21 cellular contexts compared by ENCODE assay signal in the genomic region with DNA sequence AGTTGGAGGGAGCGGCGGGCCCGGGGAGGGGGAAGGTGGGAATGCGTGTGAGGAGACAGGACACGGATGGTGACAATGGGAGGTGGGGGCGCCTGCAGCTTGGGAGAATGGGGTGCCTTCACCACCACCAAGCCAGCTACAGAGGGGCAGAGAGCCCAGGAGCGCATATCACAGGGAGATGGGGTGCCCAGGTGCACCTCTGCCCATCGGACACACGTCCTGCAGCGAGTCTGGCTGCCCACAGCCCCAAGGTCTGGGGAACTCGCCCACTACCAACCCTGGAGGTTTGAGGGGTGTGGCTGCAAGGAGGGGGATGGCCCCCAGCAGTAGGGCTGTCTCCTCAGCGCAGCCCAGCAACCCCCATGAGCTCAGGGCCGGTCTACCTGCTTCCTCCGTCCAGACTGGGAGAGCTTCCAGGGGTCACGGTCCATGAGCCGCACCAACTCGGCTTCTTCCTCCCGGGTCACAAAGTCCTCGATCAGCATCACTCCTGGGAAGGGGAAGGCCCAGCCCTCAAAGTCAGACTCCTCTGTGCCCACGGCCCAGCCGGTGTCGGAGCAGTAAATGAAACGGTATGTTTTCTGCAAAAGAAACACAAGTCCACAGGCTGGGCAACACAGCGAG.
"Had no signal": no experiment of that assay in that cellular context is flagged by ENCODE, and none has a peak within 500 bp of the region (broad histone marks: within the 10 kb centered on the region; RNA-seq: fewer than 3 reads in every experiment).

No MANE protein-coding gene starts in this region.

- H2AFZ ChIP-seq: neural progenitor cell had no signal

- DNase-seq: effector memory CD8-positive, alpha-beta T cell; gastrocnemius medialis; left lung; mammary epithelial cell; mesendoderm; midbrain; naive thymus-derived CD4-positive, alpha-beta T cell; sigmoid colon; stimulated activated CD4-positive, alpha-beta T cell treated with anti-CD3 and anti-CD28 coated beads, Interleukin-2, amount 100 ng/mL, for 24 hours; stimulated activated CD4-positive, alpha-beta T cell treated with anti-CD3 and anti-CD28 coated beads, Interleukin-4, amount 100 ng/mL, for 24 hours; transverse colon; upper lobe of right lung; uterus had no signal

- H3K9ac ChIP-seq: neural progenitor cell had no signal

- H3K9me3 ChIP-seq: gastrocnemius medialis, left lung, prostate gland, right atrium auricular region, sigmoid colon, suprapubic skin, transverse colon, upper lobe of right lung, uterus had no signal

- H3K36me3 ChIP-seq: neural progenitor cell, uterus had no signal

- H3K4me2 ChIP-seq: neural progenitor cell had no signal

- H3K27ac ChIP-seq: coronary artery, gastrocnemius medialis, left lung, neural progenitor cell, prostate gland, right atrium auricular region, sigmoid colon, suprapubic skin, transverse colon, upper lobe of right lung, uterus had no signal

- FAIRE-seq: endometrium, keratinocyte had no signal

- H3K4me1 ChIP-seq: neural progenitor cell, prostate gland had no signal

- H3K4me3 ChIP-seq: coronary artery, gastrocnemius medialis, left lung, neural progenitor cell, prostate gland, right atrium auricular region, sigmoid colon, suprapubic skin, transverse colon, upper lobe of right lung, uterus had no signal

- H3K27me3 ChIP-seq: gastrocnemius medialis, left lung, neural progenitor cell, right atrium auricular region, sigmoid colon, suprapubic skin, transverse colon, upper lobe of right lung, uterus had no signal

- ATAC-seq: effector memory CD8-positive, alpha-beta T cell; gastrocnemius medialis; left lung; naive thymus-derived CD4-positive, alpha-beta T cell; stimulated activated effector memory CD8-positive, alpha-beta T cell treated with anti-CD3 and anti-CD28 coated beads, Interleukin-12 subunit alpha, Interleukin-12 subunit beta, amount 100 ng/mL, for 72 hours; upper lobe of right lung had no signal
